ENCODE assay signal across 1 cellular context in genomic region chr11:110432713-110433392, GRCh38.
TF ChIP-seq lines count a peak whose summit lies in the region.

No MANE protein-coding gene starts in this region.

TF ChIP-seq in HCT116, 20 proteins besides CTCF, POLR2A, EP300 and RAD21 (continued from another document):
- TF ChIP-seq REST (IDR thresholded peaks at IDR 0.05; ENCODE audit: low read depth) (no peak), EZH2 (IDR thresholded peaks at IDR 0.05) (no peak)
